In genomic region chr12:94426049-94426448, GRCh38 we compare ENCODE assay signal across 20 cellular contexts.
"Had no signal": no experiment of that assay in that cellular context is flagged by ENCODE, and none has a peak within 500 bp of the region (broad histone marks: within the 10 kb centered on the region; RNA-seq: fewer than 3 reads in every experiment).

No MANE protein-coding gene starts in this region.

- H3K36me3 ChIP-seq: left lung, lower lobe of right lung had no signal

- DNase-seq: activated CD4-positive, alpha-beta memory T cell treated with anti-CD3 and anti-CD28 coated beads for 36 hours; activated CD4-positive, alpha-beta T cell treated with anti-CD3 and anti-CD28 coated beads for 48 hours; activated CD8-positive, alpha-beta memory T cell treated with anti-CD3 and anti-CD28 coated beads, Interleukin-2, amount 50 U/mL, for 4 hours; activated gamma-delta T cell treated with Interleukin-2 at 50 U/mL for 16 hours; activated naive CD4-positive, alpha-beta T cell treated with anti-CD3 and anti-CD28 coated beads, Interleukin-2, amount 50 U/mL, for 16 hours; activated naive CD8-positive, alpha-beta T cell treated with anti-CD3 and anti-CD28 coated beads, Interleukin-2, amount 50 U/mL, for 24 hours; activated T-cell treated with anti-CD3 and anti-CD28 coated beads, Interleukin-2, amount 50 U/mL, for 1 hour; anterior cingulate cortex; dermis blood vessel endothelial cell; effector CD8-positive, alpha-beta T cell; left lung; lower lobe of right lung; mesenchymal stem cell; natural killer cell; posterior cingulate gyrus; right cardiac atrium; spleen; stimulated activated naive CD4-positive, alpha-beta T cell had no signal

- H3K4me3 ChIP-seq: left lung, lower lobe of right lung, spleen, tibial nerve had no signal

- H3K27ac ChIP-seq: left lung, lower lobe of right lung, spleen, tibial nerve, VCaP had no signal

- H3K27me3 ChIP-seq: left lung, spleen, tibial nerve had no signal
